In the genomic region with DNA sequence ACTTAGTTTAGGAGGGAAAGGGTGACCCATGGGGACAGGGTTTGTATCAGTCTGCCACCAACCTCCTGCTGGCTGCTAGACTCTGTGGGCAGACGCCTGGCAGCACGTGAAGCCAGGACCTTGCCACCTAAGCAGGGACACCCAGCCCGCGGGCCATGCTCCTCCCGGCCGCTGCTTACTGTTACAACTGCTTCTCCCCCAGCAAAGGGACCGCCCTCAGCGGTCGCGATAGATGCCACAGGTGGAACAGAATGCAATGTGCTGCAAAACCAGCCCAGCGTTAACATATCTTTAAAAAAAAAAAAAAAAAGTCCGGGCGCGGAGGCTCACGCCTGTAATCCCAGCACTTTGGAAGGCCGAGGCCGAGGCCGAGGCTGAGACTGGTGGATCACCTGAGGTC, we compare ENCODE assay signal across 24 cellular contexts. TPM values are rescaled to one million over a fixed set of nuclear protein-coding genes. Genes with fewer than 3 reads are reported as not detected.
DNase-seq lines count a peak whose midpoint lies in the region; ATAC-seq and TF ChIP-seq lines count a peak whose summit lies in the region.
"Had no signal": no experiment of that assay in that cellular context is flagged by ENCODE, and none has a peak within 500 bp of the region (broad histone marks: within the 10 kb centered on the region; RNA-seq: fewer than 3 reads in every experiment).

No MANE protein-coding gene starts in this region.

- H3K4me1 Mint-ChIP-seq in activated CD4-positive, alpha-beta T cell treated with anti-CD3 and anti-CD28 coated beads for 36 hours: peaks cover 3% of the 10 kb centered on the region
- H3K4me1 Mint-ChIP-seq in CD4-positive, alpha-beta memory T cell: peaks cover 0 to 4% (median 2%) of the 10 kb centered on the region in 4 donors
- no peaks in the 10 kb centered on the region for H3K4me1 Mint-ChIP-seq in activated T-helper 17 cell treated with anti-CD3 and anti-CD28 coated beads, Interleukin-2, amount 50 U/mL, for 72 hours
- H3K4me1 Mint-ChIP-seq in naive thymus-derived CD8-positive, alpha-beta T cell: peaks cover 0 to 10% (median 5%) of the 10 kb centered on the region in 4 donors

- no peaks in the 10 kb centered on the region for H3K36me3 ChIP-seq in CD4-positive, alpha-beta memory T cell (ENCODE audit: insufficient read depth, low read length)
- no peaks in the 10 kb centered on the region for H3K36me3 ChIP-seq in body of pancreas (replicated peaks in 1 of 2; ENCODE audit: insufficient read depth in 1 of 2, low read depth in 2 of 2)
- H3K36me3 ChIP-seq: BLaER1 treated with 17β-estradiol and CSF1 and Interleukin-3, amounts not matched to agents 10 nM and 100 nM; brain microvascular endothelial cell; HAP-1 had no signal

- POLR2A ChIA-PET in activated CD4-positive, alpha-beta T cell treated with anti-CD3 and anti-CD28 coated beads for 36 hours (lab: Charles Lee): interaction anchor here (0.5 kb wide), 1 partner anchor 145 kb away, joined by 3 read pairs; no protein-coding TSS in a partner anchor
- POLR2A ChIA-PET in CD4-positive, alpha-beta memory T cell (lab: Charles Lee; ENCODE audit: partially characterized antibody): no interaction called here
- POLR2A ChIA-PET in naive thymus-derived CD8-positive, alpha-beta T cell (lab: Charles Lee): no interaction called here

- no peak for DNase-seq in activated CD4-positive, alpha-beta T cell treated with anti-CD3 and anti-CD28 coated beads for 36 hours
- no peak for DNase-seq in activated CD4-positive, alpha-beta T cell treated with anti-CD3 and anti-CD28 coated beads for 4 hours
- DNase-seq in CD4-positive, alpha-beta memory T cell: no peak
- DNase-seq in naive thymus-derived CD8-positive, alpha-beta T cell: no peak
- no peak for DNase-seq in NCI-H2171 (lab: John Stamatoyannopoulos, UW)
- DNase-seq in body of pancreas: no peak
- DNase-seq: activated CD4-positive, CD25-positive, alpha-beta regulatory T cell; activated gamma-delta T cell; brain microvascular endothelial cell; DMS153; foreskin keratinocyte; hypothalamus; NCI-H1417; NCI-H526; psoas muscle; SHP77 had no signal

- H3K9me3 Mint-ChIP-seq in activated CD4-positive, alpha-beta T cell treated with anti-CD3 and anti-CD28 coated beads for 36 hours (ENCODE audit: low read depth): no peaks in the 10 kb centered on the region
- H3K9me3 Mint-ChIP-seq in CD4-positive, alpha-beta memory T cell: no peaks in the 10 kb centered on the region
- H3K9me3 Mint-ChIP-seq in activated T-helper 17 cell treated with anti-CD3 and anti-CD28 coated beads, Interleukin-2, amount 50 U/mL, for 72 hours: no peaks in the 10 kb centered on the region
- no peaks in the 10 kb centered on the region for H3K9me3 Mint-ChIP-seq in naive thymus-derived CD8-positive, alpha-beta T cell
- H3K9me3 Mint-ChIP-seq: dendritic cell treated with granulocyte-macrophage colony-stimulating factor and Interleukin-4, amounts not matched to agents 40 ng/mL and 50 ng/mL, for 4 days had no signal

- no peak overlapping the region for H3K27ac Mint-ChIP-seq in activated CD4-positive, alpha-beta T cell treated with anti-CD3 and anti-CD28 coated beads for 36 hours
- H3K27ac Mint-ChIP-seq in CD4-positive, alpha-beta memory T cell: no peak overlapping the region
- H3K27ac Mint-ChIP-seq in activated T-helper 17 cell treated with anti-CD3 and anti-CD28 coated beads, Interleukin-2, amount 50 U/mL, for 72 hours: no peak overlapping the region
- peak overlapping the region in 1 of 10 donors; percentile 40 for H3K27ac Mint-ChIP-seq in naive thymus-derived CD8-positive, alpha-beta T cell
- H3K27ac Mint-ChIP-seq: dendritic cell treated with granulocyte-macrophage colony-stimulating factor and Interleukin-4, amounts not matched to agents 40 ng/mL and 50 ng/mL, for 4 days had no signal

- H3K9me3 ChIP-seq in CD4-positive, alpha-beta memory T cell (ENCODE audit: control insufficient read depth in 1 of 2, low read length in 2 of 2): no peaks in the 10 kb centered on the region
- H3K9me3 ChIP-seq in body of pancreas: no peaks in the 10 kb centered on the region
- H3K9me3 ChIP-seq: BLaER1 treated with 17β-estradiol and CSF1 and Interleukin-3, amounts not matched to agents 10 nM and 100 nM; HAP-1; psoas muscle had no signal

- no peak for ATAC-seq in activated CD4-positive, alpha-beta T cell treated with anti-CD3 and anti-CD28 coated beads for 36 hours
- ATAC-seq in activated T-helper 17 cell treated with anti-CD3 and anti-CD28 coated beads, Interleukin-2, amount 50 U/mL, for 72 hours (replicated peaks): no peak
- no peak for ATAC-seq in naive thymus-derived CD8-positive, alpha-beta T cell
- ATAC-seq in HG03175 (IDR thresholded peaks at IDR 0.05; ENCODE audit: unreplicated experiment): no peak
- no peak for ATAC-seq in body of pancreas
- ATAC-seq: foreskin keratinocyte, psoas muscle had no signal

- peaks cover 21% of the 10 kb centered on the region for H3K27me3 Mint-ChIP-seq in activated CD4-positive, alpha-beta T cell treated with anti-CD3 and anti-CD28 coated beads for 36 hours
- H3K27me3 Mint-ChIP-seq in CD4-positive, alpha-beta memory T cell: peaks cover 7 to 13% of the 10 kb centered on the region in 2 donors
- peaks cover 4% of the 10 kb centered on the region for H3K27me3 Mint-ChIP-seq in activated T-helper 17 cell treated with anti-CD3 and anti-CD28 coated beads, Interleukin-2, amount 50 U/mL, for 72 hours
- peaks cover 0 to 24% (median 11%) of the 10 kb centered on the region in 5 donors for H3K27me3 Mint-ChIP-seq in naive thymus-derived CD8-positive, alpha-beta T cell

- no peak overlapping the region for H3K27ac ChIP-seq in CD4-positive, alpha-beta memory T cell (ENCODE audit: low read depth, low read length)
- no peak overlapping the region for H3K27ac ChIP-seq in body of pancreas
- H3K27ac ChIP-seq: BLaER1 treated with 17β-estradiol and CSF1 and Interleukin-3, amounts not matched to agents 10 nM and 100 nM; brain microvascular endothelial cell; epithelial cell of prostate; foreskin keratinocyte; psoas muscle; skin epidermis had no signal

- no peak for TF ChIP-seq CTCF in body of pancreas (IDR thresholded peaks at IDR 0.05)

- peaks cover 5% of the 10 kb centered on the region for H3K4me1 ChIP-seq in CD4-positive, alpha-beta memory T cell (ENCODE audit: insufficient read depth, low read length)
- H3K4me1 ChIP-seq in body of pancreas: peaks cover 12% of the 10 kb centered on the region
- H3K4me1 ChIP-seq: psoas muscle had no signal

- H3K4me3 Mint-ChIP-seq in activated CD4-positive, alpha-beta T cell treated with anti-CD3 and anti-CD28 coated beads for 36 hours: peak overlapping the region; percentile 7
- H3K4me3 Mint-ChIP-seq in CD4-positive, alpha-beta memory T cell: peak overlapping the region in 7 of 8 donors; percentile 43 to 76 (median 58)
- peak overlapping the region; percentile 42 for H3K4me3 Mint-ChIP-seq in activated T-helper 17 cell treated with anti-CD3 and anti-CD28 coated beads, Interleukin-2, amount 50 U/mL, for 72 hours
- peak overlapping the region in 9 of 10 donors; percentile 14 to 71 (median 59) for H3K4me3 Mint-ChIP-seq in naive thymus-derived CD8-positive, alpha-beta T cell
- H3K4me3 Mint-ChIP-seq: dendritic cell treated with granulocyte-macrophage colony-stimulating factor and Interleukin-4, amounts not matched to agents 40 ng/mL and 50 ng/mL, for 4 days had no signal

- no peak overlapping the region for H3K4me3 ChIP-seq in CD4-positive, alpha-beta memory T cell (ENCODE audit: low read length in 2 of 2)
- H3K4me3 ChIP-seq in body of pancreas: no peak overlapping the region
- H3K4me3 ChIP-seq: BLaER1 treated with 17β-estradiol and CSF1 and Interleukin-3, amounts not matched to agents 10 nM and 100 nM; HAP-1; lung; psoas muscle; skin epidermis had no signal

- CTCF ChIA-PET in activated CD4-positive, alpha-beta T cell treated with anti-CD3 and anti-CD28 coated beads for 36 hours (lab: Charles Lee): interaction anchor here (1.1 kb wide), 1 partner anchor 15 kb away, joined by 3 read pairs; a partner anchor contains a TSS
- CTCF ChIA-PET in CD4-positive, alpha-beta memory T cell (lab: Charles Lee; ENCODE audit: partially characterized antibody): no interaction called here

- TF ChIP-seq POLR2A in body of pancreas (IDR thresholded peaks at IDR 0.05): no peak

- no peaks in the 10 kb centered on the region for H3K27me3 ChIP-seq in CD4-positive, alpha-beta memory T cell (ENCODE audit: insufficient read depth, low read length)
- H3K27me3 ChIP-seq in body of pancreas: no peaks in the 10 kb centered on the region
- H3K27me3 ChIP-seq: brain microvascular endothelial cell had no signal

- intact Hi-C loops in activated CD4-positive, alpha-beta T cell treated with anti-CD3 and anti-CD28 coated beads for 36 hours (cut with DNase I, micrococcal nuclease): no loop called here
- intact Hi-C loops in CD4-positive, alpha-beta memory T cell (cut with micrococcal nuclease): no loop called here
- intact Hi-C loops in body of pancreas (cut with DNase I): no loop called here

- 80% methylated on average over 6 to 9 of the region's 18 CpGs for WGBS in body of pancreas, 2 donors

- H3K36me3 Mint-ChIP-seq in activated CD4-positive, alpha-beta T cell treated with anti-CD3 and anti-CD28 coated beads for 36 hours (ENCODE audit: low read depth): no peaks in the 10 kb centered on the region
- H3K36me3 Mint-ChIP-seq in CD4-positive, alpha-beta memory T cell: no peaks in the 10 kb centered on the region
- H3K36me3 Mint-ChIP-seq in activated T-helper 17 cell treated with anti-CD3 and anti-CD28 coated beads, Interleukin-2, amount 50 U/mL, for 72 hours (ENCODE audit: low read depth): no peaks in the 10 kb centered on the region
- H3K36me3 Mint-ChIP-seq in naive thymus-derived CD8-positive, alpha-beta T cell: no peaks in the 10 kb centered on the region

RNA-seq across cellular contexts. Expression of a gene that starts 1.9 kb away (rescaled TPM):
- total RNA-seq in activated CD4-positive, alpha-beta T cell treated with anti-CD3 and anti-CD28 coated beads for 36 hours: 1 to 10 TPM; 5.1 to 5.7 TPM
- under 1 TPM; 0.14 to 0.20 TPM for total RNA-seq in CD4-positive, alpha-beta memory T cell
- under 1 TPM in 1 of 2 donors, not detected in 1; 0.22 TPM for polyA plus RNA-seq in CD4-positive, alpha-beta memory T cell
- 1 to 10 TPM; 2.3 TPM for total RNA-seq in activated T-helper 17 cell treated with anti-CD3 and anti-CD28 coated beads, Interleukin-2, amount 50 U/mL, for 72 hours
- 1 to 10 TPM; 1.8 to 2.8 TPM for total RNA-seq in naive thymus-derived CD8-positive, alpha-beta T cell
- 1 to 10 TPM in 2 of 3 donors, under 1 TPM in 1; 0.06 to 2.7 (median 1.1) TPM for polyA plus RNA-seq in naive thymus-derived CD8-positive, alpha-beta T cell
- total RNA-seq in body of pancreas: 10 to 100 TPM; 11.2 to 54.4 TPM

RNA-seq across cellular contexts. Expression of a gene that starts 14.4 kb away (rescaled TPM):
- 10 to 100 TPM in 1 of 2 experiments, 1 to 10 TPM in 1; 9.5 to 11.1 TPM for total RNA-seq in activated CD4-positive, alpha-beta T cell treated with anti-CD3 and anti-CD28 coated beads for 36 hours
- total RNA-seq in CD4-positive, alpha-beta memory T cell: 10 to 100 TPM; 15.5 to 16.7 TPM
- polyA plus RNA-seq in CD4-positive, alpha-beta memory T cell: 1 to 10 TPM; 3.3 to 6.0 TPM
- total RNA-seq in activated T-helper 17 cell treated with anti-CD3 and anti-CD28 coated beads, Interleukin-2, amount 50 U/mL, for 72 hours: 10 to 100 TPM; 10.4 to 10.7 TPM
- total RNA-seq in naive thymus-derived CD8-positive, alpha-beta T cell: 10 to 100 TPM; 18.3 to 21.7 TPM
- 1 to 10 TPM; 3.9 to 6.4 (median 5.0) TPM for polyA plus RNA-seq in naive thymus-derived CD8-positive, alpha-beta T cell
- total RNA-seq in body of pancreas: 1 to 10 TPM; 6.6 to 7.0 TPM

Comparison
In these comparisons a context has a peak if more than half of its experiments do, and no peak if none do; other contexts are left out.
1. H3K4me3 Mint-ChIP-seq: peak in every context shown above with its lines; median percentile 59 in naive thymus-derived CD8-positive, alpha-beta T cell; 58 in CD4-positive, alpha-beta memory T cell; 42 in activated T-helper 17 cell treated with anti-CD3 and anti-CD28 coated beads, Interleukin-2, amount 50 U/mL, for 72 hours; 7 in activated CD4-positive, alpha-beta T cell treated with anti-CD3 and anti-CD28 coated beads for 36 hours.